13 cellular contexts compared by ENCODE assay signal in the genomic region with DNA sequence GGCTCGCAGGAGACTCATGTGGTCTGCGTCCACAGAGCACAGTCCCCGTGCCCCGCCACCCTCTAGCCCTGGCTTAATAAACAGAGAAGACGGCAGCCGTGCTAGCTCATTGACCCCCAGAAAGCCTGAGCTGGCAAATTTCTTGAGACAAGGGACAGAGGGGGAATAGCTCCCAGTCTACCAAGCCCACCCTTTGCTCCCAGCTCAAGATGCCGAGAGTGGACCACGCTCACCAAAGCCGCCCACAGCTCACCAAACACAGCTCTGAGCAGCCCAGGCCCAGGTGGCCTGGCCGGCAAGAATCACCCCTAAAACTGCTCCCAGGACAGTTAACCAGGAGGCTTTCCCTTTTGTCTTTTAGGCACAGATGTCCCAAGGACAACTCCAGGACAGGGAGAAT. TPM values are rescaled to one million over a fixed set of nuclear protein-coding genes. Genes with fewer than 3 reads are reported as not detected.
DNase-seq lines count a peak whose midpoint lies in the region; ATAC-seq and TF ChIP-seq lines count a peak whose summit lies in the region.
"Had no signal": no experiment of that assay in that cellular context is flagged by ENCODE, and none has a peak within 500 bp of the region (broad histone marks: within the 10 kb centered on the region; RNA-seq: fewer than 3 reads in every experiment).

No MANE protein-coding gene starts in this region.

- peak overlapping the region; percentile 88 for H2AK9ac ChIP-seq in IMR-90 (replicated peaks; ENCODE audit: low read depth, low read length, poor library complexity)

- BruUV-seq in IMR-90 (replicated peaks; lab: Mats Ljungman, UMichigan), result no TSS peak

- H3K14ac ChIP-seq in IMR-90 (replicated peaks; ENCODE audit: low read depth, low read length), result peak overlapping the region; percentile 34; the same call in 1 of the 2 replicates

- no peaks in the 10 kb centered on the region for H3K9me3 ChIP-seq in BLaER1
- H3K9me3 ChIP-seq in IMR-90 (ENCODE audit: control insufficient read depth, insufficient read depth, low read length), result no peaks in the 10 kb centered on the region
- H3K9me3 ChIP-seq in esophagus squamous epithelium, result no peaks in the 10 kb centered on the region
- H3K9me3 ChIP-seq in skeletal muscle tissue (ENCODE audit: control insufficient read depth in 3 of 3, low read length in 3 of 3), result no peaks in the 10 kb centered on the region

- peaks cover 76% of the 10 kb centered on the region for H3K27me3 ChIP-seq in BLaER1
- no peaks in the 10 kb centered on the region for H3K27me3 ChIP-seq in IMR-90 (ENCODE audit: control insufficient read depth, insufficient read depth, low read length)
- peaks cover 0 to 62% (median 0%) of the 10 kb centered on the region in 4 donors for H3K27me3 ChIP-seq in esophagus squamous epithelium
- no peaks in the 10 kb centered on the region for H3K27me3 ChIP-seq in skeletal muscle tissue (ENCODE audit: control insufficient read depth in 3 of 3, insufficient read depth in 3 of 3, low read length in 3 of 3)

- H2BK15ac ChIP-seq in IMR-90 (ENCODE audit: low read depth, low read length), result peak overlapping the region; percentile 63; the same call in 1 of the 3 replicates

- peak overlapping the region; percentile 82 to 87; a peak in 3 of 4 replicates for H4K8ac ChIP-seq in IMR-90 (ENCODE audit: low read depth in 2 of 2, low read length in 2 of 2)

- POLR2A ChIA-PET in IMR-90 (lab: Charles Lee; ENCODE audit: unreplicated experiment), result no interaction called here

- intact Hi-C loops in IMR-90 (cut with micrococcal nuclease) (loop anchor here (10.0 kb wide), 1 partner anchor 361 kb away; the partner anchor contains the start of gene GET4), esophagus squamous epithelium (cut with DNase I) (no loop called here), head of caudate nucleus (cut with DNase I) (no loop called here)

- H4K5ac ChIP-seq in IMR-90 (ENCODE audit: low read depth, low read length), result no peak overlapping the region

- dilution Hi-C loops in IMR-90 (cut with HindIII; ENCODE audit: low sequenced_read_pairs, unreplicated experiment), result no loop called here

- no peak overlapping the region for H3K4me3 ChIP-seq in BLaER1
- no peak overlapping the region for H3K4me3 ChIP-seq in IMR-90 (ENCODE audit: insufficient read depth, low read depth, low read length)
- peak overlapping the region in 1 of 4 donors; percentile 12 for H3K4me3 ChIP-seq in esophagus squamous epithelium
- peak overlapping the region in 1 of 3 donors; percentile 20 for H3K4me3 ChIP-seq in skeletal muscle tissue (ENCODE audit: low read length in 3 of 3)

- H3K56ac ChIP-seq in IMR-90 (ENCODE audit: extremely low read depth, insufficient read depth, low read length), result no peak overlapping the region

- H3K4ac ChIP-seq in IMR-90 (ENCODE audit: low read depth, low read length), result peak overlapping the region; percentile 70

- peak overlapping the region; percentile 11; the same call in 1 of the 2 replicates for H2BK120ac ChIP-seq in IMR-90 (ENCODE audit: low read depth, low read length)

- H3K9me1 ChIP-seq in IMR-90 (ENCODE audit: insufficient read depth, low read length), result peaks cover 6% of the 10 kb centered on the region; the same call in 1 of the 2 replicates

- TF ChIP-seq POLR2A in IMR-90 (IDR thresholded peaks at IDR 0.05; ENCODE audit: low read depth, low read length), result no peak
- TF ChIP-seq POLR2A in esophagus squamous epithelium (IDR thresholded peaks at IDR 0.05), result no peak

- H3K18ac ChIP-seq in IMR-90 (ENCODE audit: low read depth, low read length), result no peak overlapping the region

- H2AFZ ChIP-seq in IMR-90 (replicated peaks; ENCODE audit: low read length, poor library complexity), result peak overlapping the region; percentile 50

- TF ChIP-seq CTCF in IMR-90 (conservative IDR thresholded peaks at IDR 0.05; ENCODE audit: low read depth, low read length) (no peak), esophagus squamous epithelium (IDR thresholded peaks at IDR 0.05) (no peak)

- peak overlapping the region; percentile 74; the same call in 1 of the 2 replicates for H2AK5ac ChIP-seq in IMR-90 (ENCODE audit: low read depth, low read length)

- H3K23ac ChIP-seq in IMR-90 (ENCODE audit: low read depth, low read length), result 0 out of 2 replicates have a peak overlapping the region, but pooled peaks have one; percentile 21

- H3K36me3 ChIP-seq in BLaER1, result no peaks in the 10 kb centered on the region; the same call in 1 of the 2 replicates
- 0 out of 2 replicates have a peak, but pooled peaks cover 1% of the 10 kb centered on the region for H3K36me3 ChIP-seq in IMR-90 (ENCODE audit: control insufficient read depth, insufficient read depth, low read length)
- H3K36me3 ChIP-seq in esophagus squamous epithelium, result peaks cover 0 to 25% (median 0%) of the 10 kb centered on the region in 3 donors
- H3K36me3 ChIP-seq in skeletal muscle tissue (ENCODE audit: control insufficient read depth in 3 of 3, insufficient read depth in 3 of 3, low read length in 3 of 3), result peaks cover 7 to 13% (median 8%) of the 10 kb centered on the region in 3 donors

- in situ Hi-C loops in IMR-90 (cut with MboI; ENCODE audit: low sequenced_read_pairs), result no loop called here

- peak overlapping the region; percentile 27 for H2BK20ac ChIP-seq in IMR-90 (ENCODE audit: low read depth, low read length)

- H3K27ac ChIP-seq in BLaER1, result no peak overlapping the region
- H3K27ac ChIP-seq in IMR-90 (ENCODE audit: insufficient read depth, low read length), result no peak overlapping the region
- peak overlapping the region; percentile 2 to 92 (median 85) for H3K27ac ChIP-seq in esophagus squamous epithelium
- H3K27ac ChIP-seq in skeletal muscle tissue (ENCODE audit: low read depth, low read length), result peak overlapping the region; percentile 91
- H3K27ac ChIP-seq: C4-2B had no signal

- H4K91ac ChIP-seq in IMR-90 (ENCODE audit: insufficient read depth, low read depth, low read length), result peak overlapping the region; percentile 70; the same call in 1 of the 2 replicates

- peak overlapping the region; percentile 22 for H2BK5ac ChIP-seq in IMR-90 (ENCODE audit: low read depth, low read length, poor library complexity, severe bottlenecking)

- H3K4me2 ChIP-seq in BLaER1 (peak overlapping the region; percentile 58), IMR-90 (ENCODE audit: low read depth, low read length) (no peak overlapping the region)

- DNase-seq in IMR-90, result no peak
- DNase-seq in esophagus squamous epithelium (lab: John Stamatoyannopoulos, UW), result no peak
- no peak for DNase-seq in amniotic stem cell (lab: John Stamatoyannopoulos, UW)
- no peak for DNase-seq in head of caudate nucleus
- DNase-seq: activated CD8-positive, alpha-beta memory T cell treated with anti-CD3 and anti-CD28 coated beads, Interleukin-2, amount 50 U/mL, for 4 hours; activated naive CD8-positive, alpha-beta T cell treated with anti-CD3 and anti-CD28 coated beads, Interleukin-2, amount 10 ng/mL, durations not matched to agents 7 days and 5 days; erythroblast; NCI-H187; NCI-H526 treated with DMSO at 0.1 percent for 48 hours had no signal

- peaks cover 49% of the 10 kb centered on the region for H4K20me1 ChIP-seq in BLaER1
- H4K20me1 ChIP-seq in IMR-90 (ENCODE audit: insufficient read depth, low read length), result no peaks in the 10 kb centered on the region; the same call in 1 of the 2 replicates

- H3K4me1 ChIP-seq in BLaER1 (peaks cover 51% of the 10 kb centered on the region), IMR-90 (ENCODE audit: control insufficient read depth, insufficient read depth, low read length) (peaks cover 4% of the 10 kb centered on the region), esophagus squamous epithelium (peaks cover 39 to 83% (median 47%) of the 10 kb centered on the region in 3 donors), skeletal muscle tissue (ENCODE audit: control insufficient read depth in 3 of 3, insufficient read depth in 3 of 3, low read length in 3 of 3) (peaks cover 23 to 39% (median 37%) of the 10 kb centered on the region in 3 donors)

- WGBS in IMR-90 (ENCODE audit: extremely low coverage in 2 of 2, insufficient read length in 1 of 2), 2 experiments, result 93% methylated on average over 6 of the region's 10 CpGs; no CpG with 5 or more reads in 1 of the 2 experiments
- whole genome bisulfite sequencing in esophagus squamous epithelium, 2 donors, result 82% methylated on average over 2 of the region's 10 CpGs; no CpG with 5 or more reads in 1 of the 2 donors

- no peak for TF ChIP-seq RAD21 in IMR-90 (IDR thresholded peaks at IDR 0.05; ENCODE audit: low read length)

- ATAC-seq in IMR-90 (ENCODE audit: low read depth) (no peak), HG02970 (IDR thresholded peaks at IDR 0.05; ENCODE audit: low FRiP score, unreplicated experiment) (no peak)

- H3K79me1 ChIP-seq in IMR-90 (ENCODE audit: low read depth in 1 of 2, low read length in 2 of 2), result peaks cover 0 to 32% of the 10 kb centered on the region in 2 experiments; a peak in 3 of 4 replicates

- CTCF ChIA-PET in IMR-90 (lab: Yijun Ruan, JAX), result no interaction called here

- H3K9ac ChIP-seq in BLaER1 (no peak overlapping the region), IMR-90 (ENCODE audit: low read depth, low read length) (no peak overlapping the region), skeletal muscle tissue (ENCODE audit: low read depth in 1 of 3, low read length in 3 of 3) (peak overlapping the region in 1 of 3 donors; percentile 40)

TF ChIP-seq in IMR-90, 13 proteins besides CTCF, POLR2A, EP300 and RAD21 (continues in another document):
- TF ChIP-seq BHLHE40 (IDR thresholded peaks at IDR 0.05; ENCODE audit: low read depth, low read length) (no peak), MAZ (IDR thresholded peaks at IDR 0.05; ENCODE audit: borderline replicate concordance, low read depth, low read length) (no peak), CEBPB (IDR thresholded peaks at IDR 0.05; ENCODE audit: low read depth, low read length) (no peak), RCOR1 (IDR thresholded peaks at IDR 0.05; ENCODE audit: insufficient replicate concordance, low read length) (no peak), MXI1 (IDR thresholded peaks at IDR 0.05; ENCODE audit: borderline replicate concordance, low read depth, low read length) (no peak), MAFK (IDR thresholded peaks at IDR 0.05; ENCODE audit: low read depth, low read length) (no peak)
- TF ChIP-seq, protein P1, sequence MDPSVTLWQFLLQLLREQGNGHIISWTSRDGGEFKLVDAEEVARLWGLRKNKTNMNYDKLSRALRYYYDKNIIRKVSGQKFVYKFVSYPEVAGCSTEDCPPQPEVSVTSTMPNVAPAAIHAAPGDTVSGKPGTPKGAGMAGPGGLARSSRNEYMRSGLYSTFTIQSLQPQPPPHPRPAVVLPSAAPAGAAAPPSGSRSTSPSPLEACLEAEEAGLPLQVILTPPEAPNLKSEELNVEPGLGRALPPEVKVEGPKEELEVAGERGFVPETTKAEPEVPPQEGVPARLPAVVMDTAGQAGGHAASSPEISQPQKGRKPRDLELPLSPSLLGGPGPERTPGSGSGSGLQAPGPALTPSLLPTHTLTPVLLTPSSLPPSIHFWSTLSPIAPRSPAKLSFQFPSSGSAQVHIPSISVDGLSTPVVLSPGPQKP (IDR thresholded peaks at IDR 0.05; ENCODE audit: borderline replicate concordance, low read depth, low read length), result no peak

RNA-seq across cellular contexts. Expression of gene PDGFA, which starts 5.4 kb away (rescaled TPM):
- total RNA-seq in IMR-90 (2012; rRNA removed) (3.8 and 4.7 TPM in 2 replicates), esophagus squamous epithelium (10 to 100 TPM in 2 of 4 donors, 1 to 10 TPM in 2; 5.1 to 13.5 (median 8.5) TPM), skeletal muscle tissue (44.4 TPM)
- polyA plus RNA-seq in IMR-90 (2012; rRNA removed), result 3.3 and 4.7 TPM in 2 replicates
- 2.9 and 3.2 TPM in 2 replicates for polyA plus RNA-seq in IMR-90 (2012; cell fraction: cytosol; rRNA removed)
- polyA plus RNA-seq in IMR-90 (2012; cell fraction: nucleus; rRNA removed; ENCODE audit: low replicate concordance), result 9.1 and 10.4 TPM in 2 replicates

Comparison
In these comparisons a context has a peak if more than half of its experiments do, and no peak if none do; other contexts are left out.
1. H3K27ac ChIP-seq: peak in esophagus squamous epithelium (4 of 4) and skeletal muscle tissue (single experiment); none in BLaER1 (single experiment) and IMR-90 (single experiment).